Comparison of ENCODE assay signal across 10 cellular contexts in the genomic region with DNA sequence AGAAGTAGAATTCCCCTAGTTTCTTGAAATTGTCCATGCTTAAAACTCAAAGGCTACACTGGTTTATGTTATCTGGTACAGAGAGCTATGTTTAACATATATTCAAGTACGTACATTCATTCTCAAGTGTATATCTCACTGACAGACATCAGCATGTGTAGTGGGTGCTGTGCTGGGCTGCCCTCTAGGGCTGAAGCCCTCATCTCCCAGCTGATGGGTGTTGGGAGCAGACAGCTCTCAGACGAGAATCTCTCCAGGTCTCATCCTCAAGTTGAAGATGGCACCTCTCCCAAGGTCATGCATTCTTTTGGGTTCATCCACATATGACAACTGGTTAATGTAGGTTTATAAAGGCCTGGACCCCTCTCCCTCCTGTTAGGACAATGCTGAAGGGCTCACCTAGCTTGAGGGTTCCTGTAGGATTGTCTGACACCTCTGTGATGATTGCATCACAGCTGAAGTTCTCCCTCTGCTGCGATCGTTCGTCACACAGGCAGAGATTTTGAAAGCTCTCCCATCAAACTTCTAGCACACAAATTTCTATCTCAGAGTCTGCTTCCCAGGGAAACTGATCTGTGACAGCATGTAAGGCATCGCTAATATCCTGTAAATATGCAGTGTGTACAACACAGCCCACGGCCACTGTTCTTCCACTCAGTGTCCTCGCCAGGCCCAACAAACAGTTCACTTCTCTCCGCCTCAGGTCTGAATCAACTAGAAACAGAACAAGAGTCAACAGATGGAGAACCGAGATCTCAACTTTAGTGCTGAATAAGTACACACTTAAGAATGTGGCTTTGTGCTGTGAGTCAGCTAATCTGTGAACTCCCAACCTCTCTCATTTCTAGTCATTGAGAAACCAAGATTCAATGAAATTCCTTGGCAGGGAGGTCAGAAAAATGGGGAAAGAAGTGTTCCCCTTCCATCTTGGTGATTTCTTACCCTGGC. TPM values are rescaled to one million over a fixed set of nuclear protein-coding genes. Genes with fewer than 3 reads are reported as not detected.
DNase-seq lines count a peak whose midpoint lies in the region; ATAC-seq, FAIRE-seq and TF ChIP-seq lines count a peak whose summit lies in the region.
"Had no signal": no experiment of that assay in that cellular context is flagged by ENCODE, and none has a peak within 500 bp of the region (broad histone marks: within the 10 kb centered on the region; RNA-seq: fewer than 3 reads in every experiment).

No MANE protein-coding gene starts in this region.

- no TSS peak for BruUV-seq in HepG2 (replicated peaks; lab: Mats Ljungman, UMichigan)

- in situ Hi-C loops in HepG2 (cut with HindIII; ENCODE audit: extremely low pct_ligation_motif_present, low pct_unique_long_range_greater_than_20kb) = no loop called here

- intact Hi-C loops in HepG2 (cut with micrococcal nuclease; ENCODE audit: unreplicated experiment) (no loop called here), right lobe of liver (cut with DNase I) (no loop called here)

- ATAC-seq in HepG2 (no peak), right lobe of liver (no peak), foreskin keratinocyte (peak; percentile 72), GM18502 (IDR thresholded peaks at IDR 0.05; ENCODE audit: poor library complexity, unreplicated experiment) (no peak), GM18511 (IDR thresholded peaks at IDR 0.05; ENCODE audit: unreplicated experiment) (no peak)

- no peaks in the 10 kb centered on the region for H3K9me3 ChIP-seq in HepG2 (ENCODE audit: low read length)
- H3K9me3 ChIP-seq in right lobe of liver = no peaks in the 10 kb centered on the region

- H3K4me3 ChIP-seq in HepG2 (replicated peaks in 1 of 3; ENCODE audit: insufficient read depth in 1 of 3, low read depth in 2 of 3, low read length in 3 of 3) (no peak overlapping the region), right lobe of liver (no peak overlapping the region)

- WGBS in HepG2 (ENCODE audit: low lambda C conversion rate) = 95% methylated on average over 10 of the region's 10 CpGs
- WGBS in right lobe of liver (ENCODE audit: insufficient coverage, low coverage, low lambda C conversion rate, missing lambda C conversion rate) = 89% methylated on average over 5 of the region's 10 CpGs

- H3K9ac ChIP-seq in HepG2 (ENCODE audit: insufficient read depth, low read depth, low read length) = no peak overlapping the region

- no peaks in the 10 kb centered on the region for H3K4me1 ChIP-seq in HepG2 (ENCODE audit: insufficient read depth, low read length)
- H3K4me1 ChIP-seq in right lobe of liver = no peaks in the 10 kb centered on the region
- H3K4me1 ChIP-seq in foreskin keratinocyte = peaks cover 29% of the 10 kb centered on the region

- H3K4me2 ChIP-seq in HepG2 (ENCODE audit: low read depth, low read length) = no peak overlapping the region

- POLR2A ChIA-PET in HepG2 (lab: Yijun Ruan, JAX) (no interaction called here), RWPE1 (lab: Yijun Ruan, JAX; ENCODE audit: low non-redundant PET) (no interaction called here)

- H3K27ac ChIP-seq in HepG2 (ENCODE audit: extremely low read length, insufficient read depth, low read length) (no peak overlapping the region), right lobe of liver (no peak overlapping the region), RWPE1 (peak overlapping the region; percentile 60), foreskin keratinocyte (peak overlapping the region; percentile 32)

- CTCF ChIA-PET in HepG2 (lab: Yijun Ruan, JAX; ENCODE audit: low intra/inter-chr PET ratio, low total read pairs) = no interaction called here
- CTCF ChIA-PET in RWPE1 (lab: Yijun Ruan, JAX) = interaction anchor here (0.6 to 0.8 kb wide), 4 partner anchors 38 to 1522 kb away, joined by 3 to 5 read pairs (median 3); a partner anchor contains a TSS

- no peak for TF ChIP-seq EP300 in HepG2 (IDR thresholded peaks at IDR 0.05; ENCODE audit: low read depth in 2 of 2, low read length in 2 of 2)
- no peak for TF ChIP-seq EP300 in HepG2 (CRISPR knock-in tag; IDR thresholded peaks at IDR 0.05; ENCODE audit: borderline replicate concordance)

- TF ChIP-seq CTCF in HepG2 (CRISPR knock-in tag; IDR thresholded peaks at IDR 0.05) (no peak), right lobe of liver (IDR thresholded peaks at IDR 0.05) (no peak), RWPE1 (conservative IDR thresholded peaks at IDR 0.05; ENCODE audit: low read depth) (no peak), foreskin keratinocyte (conservative IDR thresholded peaks at IDR 0.05) (no peak)

- TF ChIP-seq POLR2A in HepG2 (IDR thresholded peaks at IDR 0.05; ENCODE audit: insufficient read depth in 1 of 2, low read depth in 2 of 2, low read length in 2 of 2) (no peak), right lobe of liver (IDR thresholded peaks at IDR 0.05) (no peak)

- no peak overlapping the region for H2AFZ ChIP-seq in HepG2 (ENCODE audit: low read length)

- FAIRE-seq in HepG2 (lab: Jason Lieb, UNC) = no peak
- FAIRE-seq: kidney had no signal

- no peaks in the 10 kb centered on the region for H3K79me2 ChIP-seq in HepG2 (ENCODE audit: insufficient read depth, low read length)

- no peaks in the 10 kb centered on the region for H4K20me1 ChIP-seq in HepG2 (ENCODE audit: insufficient read depth, low read length)

- H3K36me3 ChIP-seq in HepG2 (replicated peaks in 1 of 2; ENCODE audit: control insufficient read depth in 1 of 2, insufficient read depth in 2 of 2, low read length in 2 of 2) = peaks cover 8 to 45% of the 10 kb centered on the region in 2 experiments; a peak in 4 of 5 replicates
- H3K36me3 ChIP-seq in right lobe of liver = peaks cover 0 to 6% (median 0%) of the 10 kb centered on the region in 4 donors

- no peak for DNase-seq in HepG2 (ENCODE audit: low spot score)
- DNase-seq in right lobe of liver = no peak
- peak; percentile 76 for DNase-seq in RWPE1 (ENCODE audit: low spot score)
- DNase-seq in foreskin keratinocyte = peak; percentile 84 to 92
- DNase-seq in ureter (ENCODE audit: low spot score) = peak; percentile 43
- DNase-seq in NCI-H1417 treated with DMSO at 0.1 percent for 48 hours (lab: John Stamatoyannopoulos, UW) = no peak
- DNase-seq: activated naive CD8-positive, alpha-beta T cell treated with anti-CD3 and anti-CD28 coated beads, Interleukin-2, amount 10 ng/mL, durations not matched to agents 7 days and 5 days; kidney had no signal

- no peaks in the 10 kb centered on the region for H3K27me3 ChIP-seq in HepG2 (ENCODE audit: control insufficient read depth in 1 of 2, insufficient read depth in 2 of 2, low read length in 2 of 2)
- H3K27me3 ChIP-seq in right lobe of liver = no peaks in the 10 kb centered on the region
- no peaks in the 10 kb centered on the region for H3K27me3 ChIP-seq in foreskin keratinocyte

- TF ChIP-seq RAD21 in HepG2 (CRISPR knock-in tag; IDR thresholded peaks at IDR 0.05) = no peak

TF ChIP-seq in HepG2, 621 proteins besides CTCF, POLR2A, EP300 and RAD21:
- TF ChIP-seq MAFF (IDR thresholded peaks at IDR 0.05; ENCODE audit: low read depth, low read length) (no peak), CEBPB (IDR thresholded peaks at IDR 0.05; ENCODE audit: borderline replicate concordance, low read depth, low read length) (peak; percentile 32; the same call in 1 of the 2 replicates), ZNF121 (CRISPR knock-in tag; IDR thresholded peaks at IDR 0.05) (no peak), ZNF446 (CRISPR knock-in tag; IDR thresholded peaks at IDR 0.05) (no peak)
- TF ChIP-seq, protein P1, sequence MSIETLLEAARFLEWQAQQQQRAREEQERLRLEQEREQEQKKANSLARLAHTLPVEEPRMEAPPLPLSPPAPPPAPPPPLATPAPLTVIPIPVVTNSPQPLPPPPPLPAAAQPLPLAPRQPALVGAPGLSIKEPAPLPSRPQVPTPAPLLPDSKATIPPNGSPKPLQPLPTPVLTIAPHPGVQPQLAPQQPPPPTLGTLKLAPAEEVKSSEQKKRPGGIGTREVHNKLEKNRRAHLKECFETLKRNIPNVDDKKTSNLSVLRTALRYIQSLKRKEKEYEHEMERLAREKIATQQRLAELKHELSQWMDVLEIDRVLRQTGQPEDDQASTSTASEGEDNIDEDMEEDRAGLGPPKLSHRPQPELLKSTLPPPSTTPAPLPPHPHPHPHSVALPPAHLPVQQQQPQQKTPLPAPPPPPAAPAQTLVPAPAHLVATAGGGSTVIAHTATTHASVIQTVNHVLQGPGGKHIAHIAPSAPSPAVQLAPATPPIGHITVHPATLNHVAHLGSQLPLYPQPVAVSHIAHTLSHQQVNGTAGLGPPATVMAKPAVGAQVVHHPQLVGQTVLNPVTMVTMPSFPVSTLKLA (IDR thresholded peaks at IDR 0.05) = no peak
TF ChIP-seq in HepG2: peak in this region for 1.

RNA-seq across cellular contexts. Expression of a gene that starts 43.2 kb away (rescaled TPM):
- 15.9 and 32.2 TPM in 2 replicates for total RNA-seq in HepG2 (2016; rRNA removed; fragmentation: Illumina TruSeq; extraction: Trizol)
- 3.0 and 3.7 TPM in 2 replicates for total RNA-seq in HepG2 (2016; cell fraction: cytosol; rRNA removed; fragmentation: Illumina TruSeq; extraction: Trizol; ENCODE audit: low read depth)
- 17.2 and 31.6 TPM in 2 replicates for total RNA-seq in HepG2 (2016; cell fraction: insoluble cytoplasmic fraction; rRNA removed; fragmentation: Illumina TruSeq; extraction: Trizol)
- total RNA-seq in HepG2 (2016; cell fraction: membrane; rRNA removed; fragmentation: Illumina TruSeq; extraction: Trizol) = 8.9 and 10.3 TPM in 2 replicates
- total RNA-seq in HepG2 (2016; cell fraction: nucleus; rRNA removed; fragmentation: Illumina TruSeq; extraction: Trizol) = 23.8 and 23.9 TPM in 2 replicates
- 11.4 and 12.6 TPM in 2 replicates for polyA plus RNA-seq in HepG2 (2011; rRNA removed)
- polyA plus RNA-seq in HepG2 (2011; cell fraction: cytosol; rRNA removed) = 10.2 and 11.6 TPM in 2 replicates
- polyA plus RNA-seq in HepG2 (2011; cell fraction: nucleus; rRNA removed) = 10.7 and 11.9 TPM in 2 replicates
- polyA plus RNA-seq in HepG2 (2012) = 14.5 and 15.6 TPM in 2 replicates
- 3.0 and 4.0 TPM in 2 replicates for polyA plus RNA-seq in HepG2 (2016; cell fraction: cytosol; fragmentation: Illumina TruSeq; extraction: Trizol; ENCODE audit: low read depth)
- polyA plus RNA-seq in HepG2 (2016; cell fraction: insoluble cytoplasmic fraction; fragmentation: Illumina TruSeq; extraction: Trizol; ENCODE audit: low read depth) = 33.9 and 35.7 TPM in 2 replicates
- polyA plus RNA-seq in HepG2 (2016; cell fraction: membrane; fragmentation: Illumina TruSeq; extraction: Trizol; ENCODE audit: low read depth) = 6.7 and 7.1 TPM in 2 replicates
- 21.1 and 25.8 TPM in 2 replicates for polyA plus RNA-seq in HepG2 (2016; cell fraction: nucleus; fragmentation: Illumina TruSeq; extraction: Trizol; ENCODE audit: insufficient read depth, low read depth)
- polyA minus RNA-seq in HepG2 (2011; rRNA and poly(A)+ RNA removed; ENCODE audit: low replicate concordance) = 12.3 and 16.6 TPM in 2 replicates
- polyA minus RNA-seq in HepG2 (2011; cell fraction: cytosol; rRNA and poly(A)+ RNA removed) = 16.1 and 16.4 TPM in 2 replicates
- 26.9 and 28.1 TPM in 2 replicates for polyA minus RNA-seq in HepG2 (2011; cell fraction: nucleus; rRNA and poly(A)+ RNA removed)
- total RNA-seq in right lobe of liver = 10 to 100 TPM; 14.8 to 18.8 (median 16.7) TPM
- 51.5 and 61.2 TPM in 2 replicates for total RNA-seq in foreskin keratinocyte
- 43.2 and 52.7 TPM in 2 replicates for polyA plus RNA-seq in foreskin keratinocyte
- 37.9 TPM for total RNA-seq in ureter

Comparison
In these comparisons a context has a peak if more than half of its experiments do, and no peak if none do; other contexts are left out.
1. DNase-seq: peak in RWPE1 (single experiment), foreskin keratinocyte (2 of 2) and ureter (single experiment); none in HepG2 (single experiment), right lobe of liver (0 of 3) and NCI-H1417 treated with DMSO at 0.1 percent for 48 hours (single experiment).
2. H3K27ac ChIP-seq: peak in RWPE1 (single experiment) and foreskin keratinocyte (single experiment); none in HepG2 (single experiment) and right lobe of liver (0 of 3).